In genomic region chr12:6311822-6312528, GRCh38 we compare ENCODE assay signal across 1 cellular context.
TF ChIP-seq lines count a peak whose summit lies in the region.

No MANE protein-coding gene starts in this region.

TF ChIP-seq in HCT116, 20 proteins besides CTCF, POLR2A, EP300 and RAD21 (continued from another document):
- TF ChIP-seq, protein P1, sequence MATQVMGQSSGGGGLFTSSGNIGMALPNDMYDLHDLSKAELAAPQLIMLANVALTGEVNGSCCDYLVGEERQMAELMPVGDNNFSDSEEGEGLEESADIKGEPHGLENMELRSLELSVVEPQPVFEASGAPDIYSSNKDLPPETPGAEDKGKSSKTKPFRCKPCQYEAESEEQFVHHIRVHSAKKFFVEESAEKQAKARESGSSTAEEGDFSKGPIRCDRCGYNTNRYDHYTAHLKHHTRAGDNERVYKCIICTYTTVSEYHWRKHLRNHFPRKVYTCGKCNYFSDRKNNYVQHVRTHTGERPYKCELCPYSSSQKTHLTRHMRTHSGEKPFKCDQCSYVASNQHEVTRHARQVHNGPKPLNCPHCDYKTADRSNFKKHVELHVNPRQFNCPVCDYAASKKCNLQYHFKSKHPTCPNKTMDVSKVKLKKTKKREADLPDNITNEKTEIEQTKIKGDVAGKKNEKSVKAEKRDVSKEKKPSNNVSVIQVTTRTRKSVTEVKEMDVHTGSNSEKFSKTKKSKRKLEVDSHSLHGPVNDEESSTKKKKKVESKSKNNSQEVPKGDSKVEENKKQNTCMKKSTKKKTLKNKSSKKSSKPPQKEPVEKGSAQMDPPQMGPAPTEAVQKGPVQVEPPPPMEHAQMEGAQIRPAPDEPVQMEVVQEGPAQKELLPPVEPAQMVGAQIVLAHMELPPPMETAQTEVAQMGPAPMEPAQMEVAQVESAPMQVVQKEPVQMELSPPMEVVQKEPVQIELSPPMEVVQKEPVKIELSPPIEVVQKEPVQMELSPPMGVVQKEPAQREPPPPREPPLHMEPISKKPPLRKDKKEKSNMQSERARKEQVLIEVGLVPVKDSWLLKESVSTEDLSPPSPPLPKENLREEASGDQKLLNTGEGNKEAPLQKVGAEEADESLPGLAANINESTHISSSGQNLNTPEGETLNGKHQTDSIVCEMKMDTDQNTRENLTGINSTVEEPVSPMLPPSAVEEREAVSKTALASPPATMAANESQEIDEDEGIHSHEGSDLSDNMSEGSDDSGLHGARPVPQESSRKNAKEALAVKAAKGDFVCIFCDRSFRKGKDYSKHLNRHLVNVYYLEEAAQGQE (IDR thresholded peaks at IDR 0.05; ENCODE audit: low read depth), result no peak
- TF ChIP-seq SP1 (IDR thresholded peaks at IDR 0.05; ENCODE audit: low read depth), result no peak
- TF ChIP-seq EGR1 (IDR thresholded peaks at IDR 0.05; ENCODE audit: low read depth), result no peak
TF ChIP-seq in HCT116: peak in this region for 0.
